Comparison of ENCODE assay signal across 1 cellular context in the genomic region with DNA sequence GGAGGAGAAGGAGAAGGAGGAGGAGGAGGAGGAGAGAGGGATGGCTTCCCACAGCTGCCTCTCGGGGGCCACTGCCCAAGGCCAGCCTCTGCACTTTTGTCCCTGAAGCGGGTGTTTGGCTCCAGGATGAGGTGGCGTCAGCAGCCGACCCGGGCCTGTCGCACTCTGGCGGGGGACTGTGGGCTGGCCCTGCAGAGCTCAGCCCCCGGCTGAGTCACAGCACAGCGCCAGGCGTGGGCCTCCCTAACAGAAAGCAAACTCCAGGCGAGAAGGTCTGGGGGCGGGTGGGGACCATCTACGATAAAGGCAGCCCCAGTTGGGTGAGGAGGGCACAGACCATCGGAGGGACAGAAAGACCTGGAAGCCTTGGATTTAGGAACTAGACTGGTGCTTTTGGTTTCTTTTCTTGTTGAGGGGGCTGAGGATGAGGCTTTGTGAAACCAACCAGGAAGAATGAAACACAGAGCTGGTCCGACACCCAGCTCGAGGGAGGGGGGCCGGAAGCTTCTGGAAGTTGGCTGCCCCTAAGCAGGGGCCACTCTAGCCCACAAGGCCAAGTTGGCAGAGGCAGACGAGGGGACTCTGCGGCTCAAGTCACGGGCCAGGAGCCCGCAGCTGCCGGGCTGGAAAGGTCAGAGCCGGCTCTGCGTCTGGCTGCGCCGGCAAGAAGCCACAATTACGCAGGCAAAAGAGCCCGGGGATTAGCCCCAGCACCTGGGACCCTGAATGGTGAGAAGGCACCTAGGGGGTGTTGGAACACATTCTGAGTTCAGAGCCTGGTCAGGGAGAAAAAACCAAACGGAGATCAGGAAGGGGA.
A peak's percentile ranks its signal among the peaks of the same experiment; 100 is the strongest.
TF ChIP-seq lines count a peak whose summit lies in the region.

No MANE protein-coding gene starts in this region.

TF ChIP-seq in SK-N-SH, 30 proteins besides CTCF, POLR2A, EP300 and RAD21 (continued from another document):
- TF ChIP-seq, protein P1, sequence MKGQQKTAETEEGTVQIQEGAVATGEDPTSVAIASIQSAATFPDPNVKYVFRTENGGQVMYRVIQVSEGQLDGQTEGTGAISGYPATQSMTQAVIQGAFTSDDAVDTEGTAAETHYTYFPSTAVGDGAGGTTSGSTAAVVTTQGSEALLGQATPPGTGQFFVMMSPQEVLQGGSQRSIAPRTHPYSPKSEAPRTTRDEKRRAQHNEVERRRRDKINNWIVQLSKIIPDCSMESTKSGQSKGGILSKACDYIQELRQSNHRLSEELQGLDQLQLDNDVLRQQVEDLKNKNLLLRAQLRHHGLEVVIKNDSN (IDR thresholded peaks at IDR 0.05; ENCODE audit: borderline replicate concordance, low read depth), result no peak
- TF ChIP-seq FOXJ3 (CRISPR knock-in tag; IDR thresholded peaks at IDR 0.05) (no peak), RFX5 (IDR thresholded peaks at IDR 0.05; ENCODE audit: low read length) (no peak), REST (IDR thresholded peaks at IDR 0.05; ENCODE audit: low read depth, low read length) (no peak; the same call in 1 of the 2 replicates), CHD2 (IDR thresholded peaks at IDR 0.05; ENCODE audit: low read length, partially characterized antibody) (peak; percentile 3), ZBTB33 (IDR thresholded peaks at IDR 0.05; ENCODE audit: borderline replicate concordance, low read depth) (no peak), NFIC (IDR thresholded peaks at IDR 0.05; ENCODE audit: borderline replicate concordance) (no peak), FOSL2 (IDR thresholded peaks at IDR 0.05; ENCODE audit: borderline replicate concordance, low read depth) (peak; percentile 75; the same call in 1 of the 2 replicates), NRF1 (IDR thresholded peaks at IDR 0.05; ENCODE audit: low read depth, low read length) (no peak), GATA2 (CRISPR knock-in tag; IDR thresholded peaks at IDR 0.05) (no peak), SMC3 (IDR thresholded peaks at IDR 0.05; ENCODE audit: low read depth, low read length) (no peak), TEAD4 (IDR thresholded peaks at IDR 0.05; ENCODE audit: borderline replicate concordance, insufficient read depth) (no peak), FOXM1 (IDR thresholded peaks at IDR 0.05; ENCODE audit: low read depth) (no peak), SIN3A (IDR thresholded peaks at IDR 0.05; ENCODE audit: borderline replicate concordance, low read depth, low read length) (no peak), ELF1 (IDR thresholded peaks at IDR 0.05) (peak; percentile 57; the same call in 1 of the 2 replicates), JUND (IDR thresholded peaks at IDR 0.05) (peak; percentile 46; the same call in 1 of the 2 replicates), EZH2phosphoT487 (IDR thresholded peaks at IDR 0.05; ENCODE audit: borderline replicate concordance, low read depth) (no peak), POLR2AphosphoS5 (IDR thresholded peaks at IDR 0.05; ENCODE audit: low read depth, low read length) (peak; percentile 75), PBX3 (IDR thresholded peaks at IDR 0.05) (no peak), MXI1 (IDR thresholded peaks at IDR 0.05; ENCODE audit: low read depth, low read length) (peak; percentile 46; the same call in 1 of the 2 replicates)
- TF ChIP-seq, protein P2, sequence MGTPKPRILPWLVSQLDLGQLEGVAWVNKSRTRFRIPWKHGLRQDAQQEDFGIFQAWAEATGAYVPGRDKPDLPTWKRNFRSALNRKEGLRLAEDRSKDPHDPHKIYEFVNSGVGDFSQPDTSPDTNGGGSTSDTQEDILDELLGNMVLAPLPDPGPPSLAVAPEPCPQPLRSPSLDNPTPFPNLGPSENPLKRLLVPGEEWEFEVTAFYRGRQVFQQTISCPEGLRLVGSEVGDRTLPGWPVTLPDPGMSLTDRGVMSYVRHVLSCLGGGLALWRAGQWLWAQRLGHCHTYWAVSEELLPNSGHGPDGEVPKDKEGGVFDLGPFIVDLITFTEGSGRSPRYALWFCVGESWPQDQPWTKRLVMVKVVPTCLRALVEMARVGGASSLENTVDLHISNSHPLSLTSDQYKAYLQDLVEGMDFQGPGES (IDR thresholded peaks at IDR 0.05; ENCODE audit: low read depth, low read length), result no peak
